13 cellular contexts compared by ENCODE assay signal in genomic region chr5:149495673-149496072, GRCh38.
"Had no signal": no experiment of that assay in that cellular context is flagged by ENCODE, and none has a peak within 500 bp of the region (broad histone marks: within the 10 kb centered on the region; RNA-seq: fewer than 3 reads in every experiment).

No MANE protein-coding gene starts in this region.

- H3K4me3 ChIP-seq: lung, psoas muscle had no signal

- H3K4me1 Mint-ChIP-seq: central memory CD8-positive, alpha-beta T cell had no signal

- H3K27ac Mint-ChIP-seq: activated CD4-positive, alpha-beta memory T cell treated with anti-CD3 and anti-CD28 coated beads for 36 hours; stimulated activated naive CD8-positive, alpha-beta T cell treated with anti-CD3 and anti-CD28 coated beads, Interleukin-15, Interleukin-2, amounts not matched to agents 100 ng/mL and 50 ng/mL, for 24 hours had no signal

- H3K9me3 Mint-ChIP-seq: activated CD4-positive, alpha-beta memory T cell treated with anti-CD3 and anti-CD28 coated beads for 36 hours; central memory CD8-positive, alpha-beta T cell; naive thymus-derived CD8-positive, alpha-beta T cell; stimulated activated naive CD8-positive, alpha-beta T cell treated with anti-CD3 and anti-CD28 coated beads, Interleukin-15, Interleukin-2, amounts not matched to agents 100 ng/mL and 50 ng/mL, for 24 hours had no signal

- ATAC-seq: naive thymus-derived CD8-positive, alpha-beta T cell; psoas muscle had no signal

- DNase-seq: activated CD4-positive, alpha-beta memory T cell treated with anti-CD3 and anti-CD28 coated beads for 36 hours; activated T-cell treated with anti-CD3 and anti-CD28 coated beads, Interleukin-2, amount 50 U/mL, for 48 hours; effector memory CD4-positive, alpha-beta T cell; hippocampal formation; naive thymus-derived CD8-positive, alpha-beta T cell; nucleus accumbens; psoas muscle; stimulated activated CD4-positive, alpha-beta T cell treated with anti-CD3 and anti-CD28 coated beads, Interleukin-4, amount 100 ng/mL, for 1 hour; stimulated activated CD8-positive, alpha-beta memory T cell treated with anti-CD3 and anti-CD28 coated beads, Interleukin-4, amount 100 ng/mL, for 48 hours; T-helper 9 cell had no signal

- H3K4me3 Mint-ChIP-seq: activated CD4-positive, alpha-beta memory T cell treated with anti-CD3 and anti-CD28 coated beads for 36 hours; central memory CD8-positive, alpha-beta T cell; naive thymus-derived CD8-positive, alpha-beta T cell; stimulated activated naive CD8-positive, alpha-beta T cell treated with anti-CD3 and anti-CD28 coated beads, Interleukin-15, Interleukin-2, amounts not matched to agents 100 ng/mL and 50 ng/mL, for 24 hours had no signal

- H3K27me3 Mint-ChIP-seq: activated CD4-positive, alpha-beta memory T cell treated with anti-CD3 and anti-CD28 coated beads for 36 hours; central memory CD8-positive, alpha-beta T cell; naive thymus-derived CD8-positive, alpha-beta T cell; stimulated activated naive CD8-positive, alpha-beta T cell treated with anti-CD3 and anti-CD28 coated beads, Interleukin-15, Interleukin-2, amounts not matched to agents 100 ng/mL and 50 ng/mL, for 24 hours had no signal

- H3K27ac ChIP-seq: psoas muscle had no signal

- H3K9me3 ChIP-seq: psoas muscle had no signal
